In the genomic region with DNA sequence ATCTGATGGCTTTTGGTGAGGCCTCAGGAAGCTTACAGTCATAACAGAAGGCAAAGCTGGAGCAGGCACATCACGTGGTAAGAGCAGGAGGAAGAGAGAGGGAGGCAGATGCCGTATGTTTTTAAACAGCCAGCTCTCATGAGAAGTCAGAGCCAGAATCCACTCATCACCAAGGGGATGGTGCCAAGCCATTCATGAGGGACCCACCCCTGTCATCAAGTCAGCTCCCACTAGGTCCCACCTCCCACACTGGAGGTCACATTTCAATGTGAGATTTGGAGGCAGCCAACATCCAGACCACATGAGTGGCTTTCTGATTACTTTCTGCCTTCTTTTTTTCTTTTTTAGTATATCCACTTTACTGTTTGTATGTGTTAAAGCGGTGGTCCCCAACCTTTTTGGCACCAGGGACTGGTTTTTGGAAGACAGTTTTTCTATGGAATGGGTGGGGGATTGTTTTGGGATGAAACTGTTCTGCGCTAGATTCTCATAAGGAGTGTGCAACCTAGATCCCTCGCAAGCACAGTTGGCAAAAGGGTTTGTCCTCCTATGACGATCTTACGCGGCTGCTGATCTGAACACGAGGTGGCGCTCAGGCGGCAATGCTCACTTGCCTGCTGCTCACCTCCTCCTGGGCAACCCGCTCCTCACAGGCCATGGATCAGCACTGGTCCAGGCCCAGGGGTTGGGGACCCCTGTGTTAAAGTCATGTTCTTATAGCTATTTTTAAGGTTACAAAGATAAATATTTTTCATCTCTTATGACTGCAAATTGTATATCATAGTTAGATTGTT, we compare ENCODE assay signal across 10 cellular contexts.
DNase-seq lines count a peak whose midpoint lies in the region; ATAC-seq and TF ChIP-seq lines count a peak whose summit lies in the region.
"Had no signal": no experiment of that assay in that cellular context is flagged by ENCODE, and none has a peak within 500 bp of the region (broad histone marks: within the 10 kb centered on the region; RNA-seq: fewer than 3 reads in every experiment).

No MANE protein-coding gene starts in this region.

- ATAC-seq in GM23338 = peak; percentile 100
- ATAC-seq in GM18867 (IDR thresholded peaks at IDR 0.05; ENCODE audit: unreplicated experiment) = no peak
- ATAC-seq: naive thymus-derived CD4-positive, alpha-beta T cell had no signal

- peaks cover 5% of the 10 kb centered on the region for H3K4me1 Mint-ChIP-seq in GM23338
- H3K4me1 Mint-ChIP-seq: naive thymus-derived CD4-positive, alpha-beta T cell had no signal

- H4K20me1 ChIP-seq in GM23338 (replicated peaks; ENCODE audit: insufficient read depth) (no peaks in the 10 kb centered on the region), SU-DHL-6 (ENCODE audit: low read depth, low read length) (no peaks in the 10 kb centered on the region)

- no peak overlapping the region for H3K9ac ChIP-seq in SU-DHL-6 (ENCODE audit: low read length)

- H3K9me2 ChIP-seq in GM23338 (ENCODE audit: insufficient read depth) (no peaks in the 10 kb centered on the region), SU-DHL-6 (replicated peaks; ENCODE audit: insufficient read depth, low read length) (no peaks in the 10 kb centered on the region)

- H3K27ac ChIP-seq in GM23338 (ENCODE audit: low read depth) (no peak overlapping the region), SU-DHL-6 (ENCODE audit: low read depth, low read length) (no peak overlapping the region)

- H3F3A ChIP-seq in GM23338 (replicated peaks; ENCODE audit: low read depth) = no peaks in the 10 kb centered on the region
- H3F3A ChIP-seq in SU-DHL-6 (ENCODE audit: insufficient read depth) = no peaks in the 10 kb centered on the region

- no peak overlapping the region for H3K4me3 Mint-ChIP-seq in GM23338
- H3K4me3 Mint-ChIP-seq: naive thymus-derived CD4-positive, alpha-beta T cell had no signal

- H3K36me3 ChIP-seq in GM23338 (ENCODE audit: insufficient read depth) (no peaks in the 10 kb centered on the region), SU-DHL-6 (ENCODE audit: low read length) (no peaks in the 10 kb centered on the region)
- H3K36me3 ChIP-seq: uterus had no signal

- H2AFZ ChIP-seq in GM23338 (no peak overlapping the region), SU-DHL-6 (ENCODE audit: low read depth, low read length, severe bottlenecking) (no peak overlapping the region)

- H3K36me3 Mint-ChIP-seq in GM23338 (ENCODE audit: low read depth) = no peaks in the 10 kb centered on the region
- H3K36me3 Mint-ChIP-seq: naive thymus-derived CD4-positive, alpha-beta T cell had no signal

- DNase-seq in GM12865 (ENCODE audit: low read depth) = peak; percentile 70
- peak; percentile 85 for DNase-seq in GM23338 (ENCODE audit: low spot score)
- peak; percentile 38 for DNase-seq in iPS DF 4.7 (ENCODE audit: extremely low read depth, low spot score)
- no peak for DNase-seq in activated gamma-delta T cell treated with Interleukin-2 at 50 U/mL for 16 hours
- DNase-seq in Kasumi-1 (lab: John Stamatoyannopoulos, UW) = no peak
- no peak for DNase-seq in DMS79 treated with DMSO at 0.1 percent for 48 hours (lab: John Stamatoyannopoulos, UW)
- DNase-seq: naive thymus-derived CD4-positive, alpha-beta T cell had no signal

- H3K9me3 ChIP-seq in SU-DHL-6 (ENCODE audit: insufficient read depth, low read length) = no peaks in the 10 kb centered on the region
- H3K9me3 ChIP-seq: uterus had no signal

- H3K27me3 ChIP-seq in GM23338 (ENCODE audit: insufficient read depth) (no peaks in the 10 kb centered on the region), SU-DHL-6 (ENCODE audit: low read length) (no peaks in the 10 kb centered on the region)
- H3K27me3 ChIP-seq: uterus had no signal

- peaks cover 6% of the 10 kb centered on the region for H3K4me1 ChIP-seq in GM23338 (ENCODE audit: insufficient read depth)

- no peaks in the 10 kb centered on the region for H3K9me3 Mint-ChIP-seq in GM23338

- H3K4me3 ChIP-seq in GM12865 (ENCODE audit: low read depth, low read length) = no peak overlapping the region
- H3K4me3 ChIP-seq in GM23338 = no peak overlapping the region
- no peak overlapping the region for H3K4me3 ChIP-seq in SU-DHL-6 (ENCODE audit: insufficient read depth, low read length, poor library complexity, severe bottlenecking)
- H3K4me3 ChIP-seq: uterus had no signal

- no peaks in the 10 kb centered on the region for H3K27me3 Mint-ChIP-seq in GM23338 (ENCODE audit: insufficient read depth, low read depth, poor library complexity)
- H3K27me3 Mint-ChIP-seq: naive thymus-derived CD4-positive, alpha-beta T cell had no signal

- H3K27ac Mint-ChIP-seq in GM23338 = no peak overlapping the region
- H3K27ac Mint-ChIP-seq: naive thymus-derived CD4-positive, alpha-beta T cell had no signal

- H3K79me2 ChIP-seq in GM23338 (replicated peaks; ENCODE audit: insufficient read depth) (no peaks in the 10 kb centered on the region), SU-DHL-6 (ENCODE audit: insufficient read depth, low read length) (no peaks in the 10 kb centered on the region)

- TF ChIP-seq CTCF in GM12865 (IDR thresholded peaks at IDR 0.05; ENCODE audit: insufficient read depth, low read depth, low read length, missing control alignments) (peak; percentile 65), GM23338 (conservative IDR thresholded peaks at IDR 0.05; ENCODE audit: low read depth in 2 of 2) (peak; percentile 72 to 96), SU-DHL-6 (IDR thresholded peaks at IDR 0.05; ENCODE audit: insufficient read depth, low read length, poor library complexity, severe bottlenecking) (peak; percentile 37)

- H3K4me2 ChIP-seq in GM23338 = no peak overlapping the region
- H3K4me2 ChIP-seq in SU-DHL-6 (ENCODE audit: low read depth, low read length, poor library complexity, severe bottlenecking) = no peak overlapping the region

TF ChIP-seq in GM23338, 12 proteins besides CTCF, POLR2A, EP300 and RAD21:
- TF ChIP-seq CREB1 (CRISPR knock-in tag; IDR thresholded peaks at IDR 0.05; ENCODE audit: low read depth) (peak; percentile 54; the same call in 1 of the 2 replicates), ZNF331 (CRISPR knock-in tag; IDR thresholded peaks at IDR 0.05; ENCODE audit: low read depth) (no peak)

Comparison
In these comparisons a context has a peak if more than half of its experiments do, and no peak if none do; other contexts are left out.
1. DNase-seq: peak in GM12865 (single experiment), GM23338 (single experiment) and iPS DF 4.7 (single experiment); none in activated gamma-delta T cell treated with Interleukin-2 at 50 U/mL for 16 hours (single experiment), Kasumi-1 (0 of 2) and DMS79 treated with DMSO at 0.1 percent for 48 hours (single experiment).
2. Peak in every context shown above with its lines, with median percentiles within 50 percentile points of each other: CTCF ChIP-seq.